ENCODE assay signal across 21 cellular contexts in the genomic region with DNA sequence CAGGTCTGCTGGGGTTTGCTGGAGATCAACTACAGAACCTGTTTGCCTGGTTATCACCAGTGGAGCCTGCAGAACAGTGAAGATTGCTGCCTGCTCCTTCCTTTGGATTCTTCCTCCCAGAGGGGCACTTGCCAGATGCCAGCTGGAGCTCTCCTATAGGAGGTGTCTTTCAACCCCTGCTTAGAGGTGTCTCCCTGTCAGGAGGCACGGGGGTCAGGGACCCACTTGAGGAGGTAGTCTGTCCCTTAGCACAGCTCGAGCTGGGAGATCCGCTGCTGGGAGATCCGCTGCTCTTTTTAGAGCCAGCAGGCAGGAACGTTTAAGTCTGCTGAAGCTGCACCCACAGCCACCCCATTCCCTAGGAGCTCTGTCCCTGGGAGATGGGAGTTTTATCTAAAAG.
"Had no signal": no experiment of that assay in that cellular context is flagged by ENCODE, and none has a peak within 500 bp of the region (broad histone marks: within the 10 kb centered on the region; RNA-seq: fewer than 3 reads in every experiment).

No MANE protein-coding gene starts in this region.

- H3K4me1 ChIP-seq: esophagus muscularis mucosa, gastrocnemius medialis, heart right ventricle, left lung, lower lobe of right lung had no signal

- H3K27me3 ChIP-seq: esophagus muscularis mucosa, gastrocnemius medialis, heart right ventricle, left lung had no signal

- DNase-seq: dermis blood vessel endothelial cell; dorsolateral prefrontal cortex; effector CD4-positive, alpha-beta T cell; effector memory CD4-positive, alpha-beta T cell; foreskin melanocyte; gastrocnemius medialis; glutamatergic neuron; head of caudate nucleus; heart right ventricle; hippocampal formation; immature natural killer cell; islet precursor cell; left cardiac atrium; left lung; left ventricle myocardium superior; lower lobe of right lung; mesenchymal stem cell; mucosa of descending colon; naive B cell had no signal

- H3K27ac ChIP-seq: coronary artery, dorsolateral prefrontal cortex, esophagus muscularis mucosa, gastrocnemius medialis, heart right ventricle, left lung, lower lobe of right lung had no signal

- H3K9me3 ChIP-seq: gastrocnemius medialis, lower lobe of right lung had no signal

- H3K36me3 ChIP-seq: esophagus muscularis mucosa, gastrocnemius medialis, heart right ventricle, left lung, lower lobe of right lung had no signal

- H3K4me3 ChIP-seq: coronary artery, dorsolateral prefrontal cortex, esophagus muscularis mucosa, gastrocnemius medialis, heart right ventricle, left lung, lower lobe of right lung, mucosa of descending colon had no signal
